In the genomic region with DNA sequence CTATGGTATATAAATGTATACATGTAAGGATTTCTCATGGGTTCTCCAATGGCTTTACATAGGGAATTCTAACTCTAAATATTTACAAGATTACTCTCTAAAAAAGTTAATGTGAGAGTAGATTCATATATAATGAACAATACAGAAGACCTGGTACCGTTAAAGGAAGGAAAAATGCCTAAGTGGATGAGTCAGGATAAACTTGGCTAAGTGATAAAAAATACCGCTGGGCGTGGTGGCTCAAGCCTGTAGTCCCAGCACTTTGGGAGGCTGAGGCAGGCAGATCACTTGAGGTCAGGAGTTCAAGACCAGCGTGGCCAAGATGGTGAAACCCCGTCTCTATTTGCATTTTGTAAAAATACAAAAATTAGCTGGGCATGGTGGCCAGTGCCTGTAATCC, we compare ENCODE assay signal across 7 cellular contexts.
A peak's percentile ranks its signal among the peaks of the same experiment; 100 is the strongest.
DNase-seq lines count a peak whose midpoint lies in the region; ATAC-seq and TF ChIP-seq lines count a peak whose summit lies in the region.
"Not testable (repeated sequence)": the region's sequence is repeated elsewhere in the genome, so short reads cannot be mapped to it uniquely, and the experiment has no call there.

No MANE protein-coding gene starts in this region.

- not testable (repeated sequence) for ATAC-seq in RWPE2 (ENCODE audit: low read depth)

- not testable (repeated sequence) for H3K36me3 Mint-ChIP-seq in osteocyte (ENCODE audit: unreplicated experiment)

- H3K4me1 ChIP-seq in RWPE2 (ENCODE audit: insufficient read depth, poor library complexity, severe bottlenecking), result peaks cover 30% of the 10 kb centered on the region

- H3K27me3 Mint-ChIP-seq in osteocyte (ENCODE audit: unreplicated experiment), result not testable (repeated sequence)

- not testable (repeated sequence) for H3K4me3 Mint-ChIP-seq in osteocyte (ENCODE audit: unreplicated experiment)

- DNase-seq in EH (ENCODE audit: low read depth) (peak; percentile 51), HT1080 (ENCODE audit: low read depth) (peak; percentile 63), astrocyte of the hippocampus (ENCODE audit: low read depth, low spot score) (peak; percentile 62), epithelial cell of esophagus (ENCODE audit: low read depth) (peak; percentile 65), foreskin fibroblast (peak; percentile 30 to 32)
- not testable (repeated sequence) for DNase-seq in RWPE2 (ENCODE audit: low spot score); osteocyte (ENCODE audit: extremely low spot score, unreplicated experiment)

- peak overlapping the region; percentile 86 for H3K27ac ChIP-seq in RWPE2 (ENCODE audit: poor library complexity, severe bottlenecking)

- H3K36me3 ChIP-seq in RWPE2 (ENCODE audit: low read depth), result not testable (repeated sequence)

- H3K4me3 ChIP-seq in RWPE2 (ENCODE audit: severe bottlenecking); epithelial cell of esophagus (ENCODE audit: low read length); foreskin fibroblast (ENCODE audit: low read depth in 1 of 2, low read length in 2 of 2): not testable (repeated sequence)

- peaks cover 21% of the 10 kb centered on the region for H3K4me1 Mint-ChIP-seq in osteocyte (ENCODE audit: unreplicated experiment)

- not testable (repeated sequence) for H3K9me3 ChIP-seq in RWPE2 (ENCODE audit: severe bottlenecking)

- not testable (repeated sequence) for H3K27me3 ChIP-seq in RWPE2 (ENCODE audit: insufficient read depth, poor library complexity, severe bottlenecking)

- not testable (repeated sequence) for TF ChIP-seq CTCF in RWPE2 (IDR thresholded peaks at IDR 0.05; ENCODE audit: poor library complexity, severe bottlenecking); epithelial cell of esophagus (IDR thresholded peaks at IDR 0.05; ENCODE audit: insufficient read depth, low read depth, low read length, missing control alignments); foreskin fibroblast (IDR thresholded peaks at IDR 0.05; ENCODE audit: low read depth, low read length); osteocyte (IDR thresholded peaks at IDR 0.05)

- peak overlapping the region; percentile 92 for H3K27ac Mint-ChIP-seq in osteocyte (ENCODE audit: unreplicated experiment)

- H3K9me3 Mint-ChIP-seq in osteocyte (ENCODE audit: unreplicated experiment), result not testable (repeated sequence)
